ENCODE assay signal across 1 cellular context in the genomic region with DNA sequence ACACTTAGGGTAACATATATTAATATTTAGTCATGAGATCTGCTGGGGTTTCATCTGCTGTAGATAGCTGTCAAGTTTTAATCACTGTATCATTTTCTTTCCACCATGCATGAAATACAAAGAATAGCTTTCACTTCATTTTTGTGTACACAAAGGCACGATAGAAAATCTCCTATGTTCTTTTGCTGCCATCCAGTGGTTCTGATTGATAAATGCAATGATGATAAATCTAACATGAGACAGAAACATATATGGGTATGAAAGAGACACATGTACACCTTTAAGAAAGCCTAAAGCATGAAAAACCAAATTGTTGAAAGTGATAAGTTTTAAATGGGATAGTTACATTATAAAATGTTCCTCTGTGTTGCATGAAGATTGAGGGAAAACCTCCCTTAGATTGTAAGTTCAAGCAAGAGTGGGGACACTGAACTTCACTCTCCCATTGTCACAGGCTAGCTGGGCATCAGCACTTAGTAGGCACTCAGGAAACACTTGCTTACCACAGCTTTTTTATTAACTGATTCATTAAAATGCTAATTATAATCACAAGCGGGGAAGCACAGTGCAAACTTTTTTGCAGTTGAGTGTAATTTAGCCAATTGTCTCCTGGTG.
TF ChIP-seq lines count a peak whose summit lies in the region.

No MANE protein-coding gene starts in this region.

TF ChIP-seq in GM23338, 12 proteins besides CTCF, POLR2A, EP300 and RAD21 (continued from another document):
- TF ChIP-seq ZNF331 (CRISPR knock-in tag; IDR thresholded peaks at IDR 0.05; ENCODE audit: low read depth) (no peak), EZH2phosphoT487 (IDR thresholded peaks at IDR 0.05; ENCODE audit: unreplicated experiment) (no peak), NANOG (IDR thresholded peaks at IDR 0.05; ENCODE audit: borderline replicate concordance) (no peak), STAT1 (IDR thresholded peaks at IDR 0.05; ENCODE audit: unreplicated experiment) (no peak)
- TF ChIP-seq, protein P1, sequence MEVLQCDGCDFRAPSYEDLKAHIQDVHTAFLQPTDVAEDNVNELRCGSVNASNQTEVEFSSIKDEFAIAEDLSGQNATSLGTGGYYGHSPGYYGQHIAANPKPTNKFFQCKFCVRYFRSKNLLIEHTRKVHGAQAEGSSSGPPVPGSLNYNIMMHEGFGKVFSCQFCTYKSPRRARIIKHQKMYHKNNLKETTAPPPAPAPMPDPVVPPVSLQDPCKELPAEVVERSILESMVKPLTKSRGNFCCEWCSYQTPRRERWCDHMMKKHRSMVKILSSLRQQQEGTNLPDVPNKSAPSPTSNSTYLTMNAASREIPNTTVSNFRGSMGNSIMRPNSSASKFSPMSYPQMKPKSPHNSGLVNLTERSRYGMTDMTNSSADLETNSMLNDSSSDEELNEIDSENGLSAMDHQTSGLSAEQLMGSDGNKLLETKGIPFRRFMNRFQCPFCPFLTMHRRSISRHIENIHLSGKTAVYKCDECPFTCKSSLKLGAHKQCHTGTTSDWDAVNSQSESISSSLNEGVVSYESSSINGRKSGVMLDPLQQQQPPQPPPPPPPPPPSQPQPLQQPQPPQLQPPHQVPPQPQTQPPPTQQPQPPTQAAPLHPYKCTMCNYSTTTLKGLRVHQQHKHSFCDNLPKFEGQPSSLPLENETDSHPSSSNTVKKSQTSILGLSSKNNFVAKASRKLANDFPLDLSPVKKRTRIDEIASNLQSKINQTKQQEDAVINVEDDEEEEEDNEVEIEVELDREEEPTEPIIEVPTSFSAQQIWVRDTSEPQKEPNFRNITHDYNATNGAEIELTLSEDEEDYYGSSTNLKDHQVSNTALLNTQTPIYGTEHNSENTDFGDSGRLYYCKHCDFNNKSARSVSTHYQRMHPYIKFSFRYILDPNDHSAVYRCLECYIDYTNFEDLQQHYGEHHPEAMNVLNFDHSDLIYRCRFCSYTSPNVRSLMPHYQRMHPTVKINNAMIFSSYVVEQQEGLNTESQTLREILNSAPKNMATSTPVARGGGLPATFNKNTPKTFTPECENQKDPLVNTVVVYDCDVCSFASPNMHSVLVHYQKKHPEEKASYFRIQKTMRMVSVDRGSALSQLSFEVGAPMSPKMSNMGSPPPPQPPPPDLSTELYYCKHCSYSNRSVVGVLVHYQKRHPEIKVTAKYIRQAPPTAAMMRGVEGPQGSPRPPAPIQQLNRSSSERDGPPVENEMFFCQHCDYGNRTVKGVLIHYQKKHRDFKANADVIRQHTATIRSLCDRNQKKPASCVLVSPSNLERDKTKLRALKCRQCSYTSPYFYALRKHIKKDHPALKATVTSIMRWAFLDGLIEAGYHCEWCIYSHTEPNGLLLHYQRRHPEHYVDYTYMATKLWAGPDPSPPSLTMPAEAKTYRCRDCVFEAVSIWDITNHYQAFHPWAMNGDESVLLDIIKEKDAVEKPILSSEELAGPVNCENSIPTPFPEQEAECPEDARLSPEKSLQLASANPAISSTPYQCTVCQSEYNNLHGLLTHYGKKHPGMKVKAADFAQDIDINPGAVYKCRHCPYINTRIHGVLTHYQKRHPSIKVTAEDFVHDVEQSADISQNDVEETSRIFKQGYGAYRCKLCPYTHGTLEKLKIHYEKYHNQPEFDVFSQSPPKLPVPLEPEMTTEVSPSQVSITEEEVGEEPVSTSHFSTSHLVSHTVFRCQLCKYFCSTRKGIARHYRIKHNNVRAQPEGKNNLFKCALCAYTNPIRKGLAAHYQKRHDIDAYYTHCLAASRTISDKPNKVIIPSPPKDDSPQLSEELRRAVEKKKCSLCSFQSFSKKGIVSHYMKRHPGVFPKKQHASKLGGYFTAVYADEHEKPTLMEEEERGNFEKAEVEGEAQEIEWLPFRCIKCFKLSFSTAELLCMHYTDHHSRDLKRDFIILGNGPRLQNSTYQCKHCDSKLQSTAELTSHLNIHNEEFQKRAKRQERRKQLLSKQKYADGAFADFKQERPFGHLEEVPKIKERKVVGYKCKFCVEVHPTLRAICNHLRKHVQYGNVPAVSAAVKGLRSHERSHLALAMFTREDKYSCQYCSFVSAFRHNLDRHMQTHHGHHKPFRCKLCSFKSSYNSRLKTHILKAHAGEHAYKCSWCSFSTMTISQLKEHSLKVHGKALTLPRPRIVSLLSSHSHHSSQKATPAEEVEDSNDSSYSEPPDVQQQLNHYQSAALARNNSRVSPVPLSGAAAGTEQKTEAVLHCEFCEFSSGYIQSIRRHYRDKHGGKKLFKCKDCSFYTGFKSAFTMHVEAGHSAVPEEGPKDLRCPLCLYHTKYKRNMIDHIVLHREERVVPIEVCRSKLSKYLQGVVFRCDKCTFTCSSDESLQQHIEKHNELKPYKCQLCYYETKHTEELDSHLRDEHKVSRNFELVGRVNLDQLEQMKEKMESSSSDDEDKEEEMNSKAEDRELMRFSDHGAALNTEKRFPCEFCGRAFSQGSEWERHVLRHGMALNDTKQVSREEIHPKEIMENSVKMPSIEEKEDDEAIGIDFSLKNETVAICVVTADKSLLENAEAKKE (CRISPR knock-in tag; IDR thresholded peaks at IDR 0.05), result no peak
